In genomic region chr5:154740957-154741356, GRCh38 we compare ENCODE assay signal across 10 cellular contexts. TPM values are rescaled to one million over a fixed set of nuclear protein-coding genes. Genes with fewer than 3 reads are reported as not detected.
DNase-seq lines count a peak whose midpoint lies in the region; ATAC-seq and TF ChIP-seq lines count a peak whose summit lies in the region.
"Had no signal": no experiment of that assay in that cellular context is flagged by ENCODE, and none has a peak within 500 bp of the region (broad histone marks: within the 10 kb centered on the region; RNA-seq: fewer than 3 reads in every experiment).

No MANE protein-coding gene starts in this region.

- POLR2A ChIA-PET in GM10248 (lab: Yijun Ruan, JAX): no interaction called here

- H3K4me1 ChIP-seq in osteoblast (ENCODE audit: insufficient read depth, low read length): peaks cover 2% of the 10 kb centered on the region

- no peaks in the 10 kb centered on the region for H3K27me3 ChIP-seq in WERI-Rb-1 (ENCODE audit: insufficient read depth, low read depth, severe bottlenecking)
- H3K27me3 ChIP-seq in osteoblast (ENCODE audit: insufficient read depth, low read length): no peaks in the 10 kb centered on the region
- H3K27me3 ChIP-seq: neutrophil had no signal

- no peak overlapping the region for H3K4me2 ChIP-seq in osteoblast (ENCODE audit: insufficient read depth, low read length)

- ATAC-seq in GM21737 (IDR thresholded peaks at IDR 0.05; ENCODE audit: unreplicated experiment) (no peak), GM21576 (IDR thresholded peaks at IDR 0.05; ENCODE audit: unreplicated experiment) (no peak)

- no peaks in the 10 kb centered on the region for H3K9me3 ChIP-seq in WERI-Rb-1 (ENCODE audit: severe bottlenecking)
- H3K9me3 ChIP-seq in osteoblast (ENCODE audit: low read depth, low read length): no peaks in the 10 kb centered on the region
- H3K9me3 ChIP-seq: neutrophil had no signal

- H3K36me3 ChIP-seq in WERI-Rb-1 (no peaks in the 10 kb centered on the region), osteoblast (ENCODE audit: insufficient read depth, low read length) (no peaks in the 10 kb centered on the region)
- H3K36me3 ChIP-seq: neutrophil had no signal

- CTCF ChIA-PET in GM10248 (lab: Yijun Ruan, JAX): interaction anchor here (1.6 kb wide), 1 partner anchor 9 kb away, joined by 3 read pairs; no protein-coding TSS in a partner anchor

- H3K4me3 ChIP-seq in WERI-Rb-1 (ENCODE audit: low read depth, low read length) (no peak overlapping the region), osteoblast (ENCODE audit: insufficient read depth, low read length) (no peak overlapping the region)

- no peaks in the 10 kb centered on the region for H4K20me1 ChIP-seq in osteoblast (ENCODE audit: insufficient read depth, low read length)

- DNase-seq in GM03348 (ENCODE audit: low spot score): peak; percentile 80
- DNase-seq in WERI-Rb-1: peak; percentile 38
- DNase-seq in globus pallidus (ENCODE audit: low spot score): peak; percentile 38
- DNase-seq in osteoblast (ENCODE audit: insufficient read length, low spot score, missing footprints): peak; percentile 74
- DNase-seq in GM10248 (ENCODE audit: extremely low spot score): no peak
- DNase-seq in NK-92 (lab: John Stamatoyannopoulos, UW; ENCODE audit: unreplicated experiment): no peak
- DNase-seq: NCI-H510A treated with DMSO at 0.1 percent for 48 hours had no signal

- peak overlapping the region; percentile 5; the same call in 1 of the 2 replicates for H3K27ac ChIP-seq in WERI-Rb-1
- H3K27ac ChIP-seq in osteoblast (ENCODE audit: low read depth, low read length): no peak overlapping the region
- H3K27ac ChIP-seq: neutrophil had no signal

- no peaks in the 10 kb centered on the region for H3K79me2 ChIP-seq in osteoblast (ENCODE audit: insufficient read depth, low read length)

- H2AFZ ChIP-seq in osteoblast (ENCODE audit: low read length): no peak overlapping the region

- no peak for TF ChIP-seq CTCF in WERI-Rb-1 (IDR thresholded peaks at IDR 0.05; ENCODE audit: low read depth, low read length)
- no peak for TF ChIP-seq CTCF in osteoblast (IDR thresholded peaks at IDR 0.05; ENCODE audit: extremely low read depth, low read depth, low read length)
- no peak for TF ChIP-seq CTCF in GM10248 (IDR thresholded peaks at IDR 0.05; ENCODE audit: control extremely low read depth, extremely low read depth, low read depth, missing control alignments)

RNA-seq across cellular contexts. Expression of gene LARP1, which starts 14.2 kb away (rescaled TPM):
- 115 and 124 TPM in 2 replicates for total RNA-seq in osteoblast

Comparison
In these comparisons a context has a peak if more than half of its experiments do, and no peak if none do; other contexts are left out.
1. DNase-seq: peak in GM03348 (single experiment), WERI-Rb-1 (single experiment), globus pallidus (single experiment) and osteoblast (single experiment); none in GM10248 (single experiment) and NK-92 (single experiment).